1 cellular context compared by ENCODE assay signal in genomic region chr6:42124223-42124836, GRCh38.
TF ChIP-seq lines count a peak whose summit lies in the region.

No MANE protein-coding gene starts in this region.

TF ChIP-seq in HCT116, 20 proteins besides CTCF, POLR2A, EP300 and RAD21:
- TF ChIP-seq SRF (IDR thresholded peaks at IDR 0.05; ENCODE audit: low read depth) (no peak), ZNF274 (IDR thresholded peaks at IDR 0.05; ENCODE audit: low read depth, low read length) (no peak)
- TF ChIP-seq, protein P1, sequence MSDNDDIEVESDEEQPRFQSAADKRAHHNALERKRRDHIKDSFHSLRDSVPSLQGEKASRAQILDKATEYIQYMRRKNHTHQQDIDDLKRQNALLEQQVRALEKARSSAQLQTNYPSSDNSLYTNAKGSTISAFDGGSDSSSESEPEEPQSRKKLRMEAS (IDR thresholded peaks at IDR 0.05) = no peak
